In genomic region chr18:76545433-76546281, GRCh38 we compare ENCODE assay signal across 15 cellular contexts. TPM values are rescaled to one million over a fixed set of nuclear protein-coding genes. Genes with fewer than 3 reads are reported as not detected.
A peak's percentile ranks its signal among the peaks of the same experiment; 100 is the strongest.
DNase-seq lines count a peak whose midpoint lies in the region; ATAC-seq and TF ChIP-seq lines count a peak whose summit lies in the region.
"Had no signal": no experiment of that assay in that cellular context is flagged by ENCODE, and none has a peak within 500 bp of the region (broad histone marks: within the 10 kb centered on the region; RNA-seq: fewer than 3 reads in every experiment).

No MANE protein-coding gene starts in this region.

- no peaks in the 10 kb centered on the region for H3K9me3 ChIP-seq in SK-N-MC (ENCODE audit: low read depth, low read length)
- H3K9me3 ChIP-seq in spleen: no peaks in the 10 kb centered on the region
- H3K9me3 ChIP-seq in adrenal gland (replicated peaks in 1 of 3): no peaks in the 10 kb centered on the region
- H3K9me3 ChIP-seq: ovary had no signal

- ATAC-seq in GM21825 (IDR thresholded peaks at IDR 0.05; ENCODE audit: unreplicated experiment): no peak
- ATAC-seq: activated CD8-positive, alpha-beta T cell treated with anti-CD3 and anti-CD28 coated beads for 36 hours; stimulated activated memory B cell treated with anti-CD40 and anti-IgM and Interleukin-4, amounts not matched to agents 10 μg/mL and 1 μg/mL and 100 μg/mL, for 72 hours had no signal

- no peaks in the 10 kb centered on the region for H3K36me3 Mint-ChIP-seq in HFFc6 (ENCODE audit: low read depth)
- H3K36me3 Mint-ChIP-seq: stimulated activated memory B cell treated with anti-CD40 and anti-IgM and Interleukin-4, amounts not matched to agents 10 μg/mL and 1 μg/mL and 100 μg/mL, for 72 hours had no signal

- intact Hi-C loops in spleen (cut with DNase I; ENCODE audit: low total_unique reads): no loop called here
- intact Hi-C loops in adrenal gland (cut with DNase I): no loop called here

- H3K36me3 ChIP-seq in SK-N-MC (ENCODE audit: insufficient read depth, low read length) (no peaks in the 10 kb centered on the region), spleen (no peaks in the 10 kb centered on the region), adrenal gland (replicated peaks in 1 of 2) (no peaks in the 10 kb centered on the region)
- H3K36me3 ChIP-seq: ovary had no signal

- H3K4me1 ChIP-seq in spleen (peaks cover 0 to 17% (median 0%) of the 10 kb centered on the region in 6 donors), adrenal gland (replicated peaks in 1 of 2) (no peaks in the 10 kb centered on the region)

- 48 to 74% (median 66%) methylated on average over 18 of the region's 18 CpGs for WGBS in spleen, 5 donors
- 72 to 78% (median 75%) methylated on average over 18 of the region's 18 CpGs for WGBS in adrenal gland, 4 donors

- H3K4me3 Mint-ChIP-seq in HFFc6: peak overlapping the region; percentile 25
- H3K4me3 Mint-ChIP-seq: activated CD8-positive, alpha-beta T cell treated with anti-CD3 and anti-CD28 coated beads for 36 hours; stimulated activated memory B cell treated with anti-CD40 and anti-IgM and Interleukin-4, amounts not matched to agents 10 μg/mL and 1 μg/mL and 100 μg/mL, for 72 hours had no signal

- H3K27me3 ChIP-seq in spleen (replicated peaks in 1 of 7): no peaks in the 10 kb centered on the region
- no peaks in the 10 kb centered on the region for H3K27me3 ChIP-seq in adrenal gland
- H3K27me3 ChIP-seq: ovary had no signal

- H3K27ac Mint-ChIP-seq in HFFc6: no peak overlapping the region
- H3K27ac Mint-ChIP-seq: activated CD8-positive, alpha-beta T cell treated with anti-CD3 and anti-CD28 coated beads for 36 hours; stimulated activated memory B cell treated with anti-CD40 and anti-IgM and Interleukin-4, amounts not matched to agents 10 μg/mL and 1 μg/mL and 100 μg/mL, for 72 hours had no signal

- peaks cover 23% of the 10 kb centered on the region for H3K27me3 Mint-ChIP-seq in HFFc6 (ENCODE audit: insufficient read depth)
- H3K27me3 Mint-ChIP-seq: stimulated activated memory B cell treated with anti-CD40 and anti-IgM and Interleukin-4, amounts not matched to agents 10 μg/mL and 1 μg/mL and 100 μg/mL, for 72 hours had no signal

- TF ChIP-seq CTCF in HFFc6 (IDR thresholded peaks at IDR 0.05): no peak
- no peak for TF ChIP-seq CTCF in spleen (IDR thresholded peaks at IDR 0.05 in 8 of 11, conservative IDR thresholded peaks at IDR 0.05 in 3 of 11)
- no peak for TF ChIP-seq CTCF in adrenal gland (IDR thresholded peaks at IDR 0.05)

- H3K4me3 ChIP-seq in SK-N-MC: peak overlapping the region; percentile 68
- peak overlapping the region in 1 of 8 donors; percentile 37 for H3K4me3 ChIP-seq in spleen
- no peak overlapping the region for H3K4me3 ChIP-seq in adrenal gland
- H3K4me3 ChIP-seq: ovary, smooth muscle cell had no signal

- H3K9me3 Mint-ChIP-seq in HFFc6: no peaks in the 10 kb centered on the region
- H3K9me3 Mint-ChIP-seq: activated CD8-positive, alpha-beta T cell treated with anti-CD3 and anti-CD28 coated beads for 36 hours had no signal

- H3K4me1 Mint-ChIP-seq in HFFc6 (ENCODE audit: low read depth): peaks cover 8% of the 10 kb centered on the region
- H3K4me1 Mint-ChIP-seq: stimulated activated memory B cell treated with anti-CD40 and anti-IgM and Interleukin-4, amounts not matched to agents 10 μg/mL and 1 μg/mL and 100 μg/mL, for 72 hours had no signal

- H3K27ac ChIP-seq in SK-N-MC (peak overlapping the region; percentile 93), spleen (peak overlapping the region in 7 of 8 donors; percentile 53 to 87 (median 83)), adrenal gland (no peak overlapping the region)

- no peak for DNase-seq in HFFc6
- no peak for DNase-seq in SK-N-MC (ENCODE audit: low read depth, low spot score)
- DNase-seq in fibroblast of peridontal ligament (ENCODE audit: extremely low read depth): peak; percentile 46
- no peak for DNase-seq in spleen
- DNase-seq in DMS153 treated with DMSO at 0.1 percent for 48 hours (lab: John Stamatoyannopoulos, UW; ENCODE audit: unreplicated experiment): no peak
- no peak for DNase-seq in adrenal gland
- DNase-seq in NCI-H1092 treated with DMSO at 0.1 percent for 48 hours (lab: John Stamatoyannopoulos, UW): no peak
- DNase-seq: activated CD8-positive, alpha-beta T cell treated with anti-CD3 and anti-CD28 coated beads for 36 hours; cerebellar nuclear complex; Karpas-422; NCI-H146; ovary had no signal

- H3K9ac ChIP-seq in SK-N-MC (ENCODE audit: insufficient read length): no peak overlapping the region

- TF ChIP-seq POLR2A in spleen (IDR thresholded peaks at IDR 0.05) (no peak), adrenal gland (IDR thresholded peaks at IDR 0.05) (no peak)

RNA-seq across cellular contexts. Expression of gene ZNF516, which starts 50.6 kb away (rescaled TPM):
- 10 to 100 TPM; 34.6 to 52.2 (median 42.2) TPM for total RNA-seq in HFFc6 (2021; fragmentation: NEBNext Ultra II Directional; extraction: Animal tissue kit (Norgen Biotek cat#: 25700))
- total RNA-seq in spleen (10 to 100 TPM; 20.8 to 58.4 (median 41.1) TPM), adrenal gland (10 to 100 TPM; 23.8 to 60.1 (median 36.2) TPM)
- polyA plus RNA-seq in spleen (1 to 10 TPM; 4.5 to 8.7 (median 4.9) TPM), adrenal gland (10 to 100 TPM in 2 of 3 donors, 1 to 10 TPM in 1; 8.6 to 18.0 (median 15.0) TPM)

Comparison
In these comparisons a context has a peak if more than half of its experiments do, and no peak if none do; other contexts are left out.
1. H3K27ac ChIP-seq: peak in SK-N-MC (single experiment) and spleen (7 of 8); none in adrenal gland (0 of 5).